Comparison of ENCODE assay signal across 19 cellular contexts in the genomic region with DNA sequence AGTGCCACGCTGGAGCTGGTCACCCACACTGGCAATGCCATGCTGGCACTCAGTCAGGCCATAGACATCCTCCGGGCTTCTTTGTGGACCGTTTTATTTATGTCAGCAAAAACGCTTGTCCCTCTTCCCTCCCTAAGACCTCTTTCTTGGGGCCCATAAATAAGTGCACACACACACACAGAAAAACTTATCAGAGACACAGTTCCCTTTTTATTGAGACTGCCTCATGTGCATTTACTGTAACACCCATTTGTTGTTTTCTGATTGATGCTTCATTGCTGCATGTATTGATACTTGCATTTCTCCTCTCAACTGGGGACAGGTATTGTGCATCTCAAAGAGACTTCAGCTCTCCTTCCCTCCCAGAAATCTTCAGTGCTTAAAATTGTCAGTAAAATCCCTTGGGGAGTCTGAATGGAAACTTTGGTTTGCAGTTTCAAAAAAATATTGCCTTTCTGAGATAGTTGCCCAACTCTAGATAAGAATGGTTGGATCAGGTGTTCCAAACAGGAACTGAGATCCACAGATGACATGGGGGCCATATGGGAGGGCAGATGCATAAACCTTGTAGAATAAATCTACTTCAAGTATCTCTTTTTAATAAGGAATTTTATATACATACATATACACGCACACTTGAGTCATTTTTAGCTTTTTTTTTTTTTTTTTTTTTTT.
"Had no signal": no experiment of that assay in that cellular context is flagged by ENCODE, and none has a peak within 500 bp of the region (broad histone marks: within the 10 kb centered on the region; RNA-seq: fewer than 3 reads in every experiment).

No MANE protein-coding gene starts in this region.

- H3K27me3 ChIP-seq: ascending aorta, stomach, tibial nerve had no signal

- H3K79me2 ChIP-seq: parathyroid adenoma had no signal

- H3K27ac Mint-ChIP-seq: activated CD8-positive, alpha-beta memory T cell treated with anti-CD3 and anti-CD28 coated beads, Interleukin-2, amount 10 ng/mL, durations not matched to agents 7 days and 5 days; activated naive CD8-positive, alpha-beta T cell treated with anti-CD3 and anti-CD28 coated beads, Interleukin-2, amount 10 ng/mL, durations not matched to agents 7 days and 5 days; activated T-cell treated with anti-CD3 and anti-CD28 coated beads, Interleukin-2, amount 50 U/mL, for 24 hours; T-helper 17 cell had no signal

- FAIRE-seq: bronchial epithelial cell, endometrium had no signal

- ATAC-seq: activated CD4-positive, CD25-positive, alpha-beta regulatory T cell treated with anti-CD3 and anti-CD28 coated beads, Interleukin-2, amount 50 U/mL, for 24 hours; activated CD8-positive, alpha-beta memory T cell treated with anti-CD3 and anti-CD28 coated beads, Interleukin-2, amount 10 ng/mL, durations not matched to agents 7 days and 5 days; esophagus mucosa; lower lobe of right lung; T-helper 17 cell had no signal

- H3K9ac ChIP-seq: parathyroid adenoma had no signal

- DNase-seq: activated CD4-positive, alpha-beta T cell treated with anti-CD3 and anti-CD28 coated beads, Interleukin-2, amount 50 U/mL, for 48 hours; activated CD8-positive, alpha-beta memory T cell treated with anti-CD3 and anti-CD28 coated beads, Interleukin-2, amount 10 ng/mL, durations not matched to agents 7 days and 5 days; activated gamma-delta T cell treated with Interleukin-2 at 50 U/mL for 16 hours; activated naive CD8-positive, alpha-beta T cell treated with anti-CD3 and anti-CD28 coated beads, Interleukin-2, amount 10 ng/mL, durations not matched to agents 7 days and 5 days; activated T-cell treated with anti-CD3 and anti-CD28 coated beads, Interleukin-2, amount 50 U/mL, for 24 hours; immature natural killer cell; lower lobe of right lung; naive B cell; stimulated activated CD4-positive, alpha-beta T cell treated with anti-CD3 and anti-CD28 coated beads, Interleukin-4, amount 100 ng/mL, for 1 hour; stimulated activated CD8-positive, alpha-beta memory T cell treated with anti-CD3 and anti-CD28 coated beads, Interleukin-4, amount 100 ng/mL, for 48 hours; stomach; T-helper 17 cell had no signal

- H3K4me1 ChIP-seq: lower lobe of right lung had no signal

- H3K4me3 ChIP-seq: ascending aorta, lower lobe of right lung, stomach, tibial nerve had no signal

- H3K4me1 Mint-ChIP-seq: activated CD8-positive, alpha-beta memory T cell treated with anti-CD3 and anti-CD28 coated beads, Interleukin-2, amount 10 ng/mL, durations not matched to agents 7 days and 5 days; activated naive CD8-positive, alpha-beta T cell treated with anti-CD3 and anti-CD28 coated beads, Interleukin-2, amount 10 ng/mL, durations not matched to agents 7 days and 5 days had no signal

- H3K27ac ChIP-seq: ascending aorta, lower lobe of right lung, parathyroid adenoma, stomach, tibial nerve had no signal

- H2AFZ ChIP-seq: parathyroid adenoma had no signal

- H3K9me3 ChIP-seq: ascending aorta, lower lobe of right lung, stomach, tibial nerve had no signal

- H3K4me3 Mint-ChIP-seq: activated CD8-positive, alpha-beta memory T cell treated with anti-CD3 and anti-CD28 coated beads, Interleukin-2, amount 10 ng/mL, durations not matched to agents 7 days and 5 days; activated naive CD8-positive, alpha-beta T cell treated with anti-CD3 and anti-CD28 coated beads, Interleukin-2, amount 10 ng/mL, durations not matched to agents 7 days and 5 days; activated T-cell treated with anti-CD3 and anti-CD28 coated beads, Interleukin-2, amount 50 U/mL, for 24 hours; immature natural killer cell; T-helper 17 cell had no signal

- H3K9me3 Mint-ChIP-seq: activated naive CD8-positive, alpha-beta T cell treated with anti-CD3 and anti-CD28 coated beads, Interleukin-2, amount 10 ng/mL, durations not matched to agents 7 days and 5 days; activated T-cell treated with anti-CD3 and anti-CD28 coated beads, Interleukin-2, amount 50 U/mL, for 24 hours; immature natural killer cell had no signal

- H3K27me3 Mint-ChIP-seq: activated CD8-positive, alpha-beta memory T cell treated with anti-CD3 and anti-CD28 coated beads, Interleukin-2, amount 10 ng/mL, durations not matched to agents 7 days and 5 days; activated naive CD8-positive, alpha-beta T cell treated with anti-CD3 and anti-CD28 coated beads, Interleukin-2, amount 10 ng/mL, durations not matched to agents 7 days and 5 days; activated T-cell treated with anti-CD3 and anti-CD28 coated beads, Interleukin-2, amount 50 U/mL, for 24 hours; naive B cell; T-helper 17 cell had no signal
